1 cellular context compared by ENCODE assay signal in genomic region chr15:48880070-48880634, GRCh38.
A peak's percentile ranks its signal among the peaks of the same experiment; 100 is the strongest.
TF ChIP-seq lines count a peak whose summit lies in the region.

No MANE protein-coding gene starts in this region.

TF ChIP-seq in K562, 482 proteins besides CTCF, POLR2A, EP300 and RAD21 (continued from another document):
- TF ChIP-seq THAP7 (CRISPR knock-in tag; IDR thresholded peaks at IDR 0.05) = no peak
- TF ChIP-seq ZNF740 (CRISPR knock-in tag; IDR thresholded peaks at IDR 0.05) = no peak
- TF ChIP-seq ZNF740 (tag; IDR thresholded peaks at IDR 0.05) = no peak
- 0 out of 2 replicates have a peak, but pooled peaks have one; percentile 4 for TF ChIP-seq JUND (IDR thresholded peaks at IDR 0.05; ENCODE audit: borderline replicate concordance, low read depth, low read length)
- no peak for TF ChIP-seq JUND (tag; IDR thresholded peaks at IDR 0.05; ENCODE audit: borderline replicate concordance, low read depth, low read length)
- no peak for TF ChIP-seq HDAC8 (tag; IDR thresholded peaks at IDR 0.05)
- peak in 1 of 2 experiments; percentile 30; a peak in 1 of 4 replicates for TF ChIP-seq KDM1A (IDR thresholded peaks at IDR 0.05)
- no peak for TF ChIP-seq ZNF347 (CRISPR knock-in tag; IDR thresholded peaks at IDR 0.05; ENCODE audit: low read depth)
- TF ChIP-seq ZNF280B (CRISPR knock-in tag; IDR thresholded peaks at IDR 0.05) = no peak
- peak; percentile 27; the same call in 1 of the 2 replicates for TF ChIP-seq SMARCA4 (IDR thresholded peaks at IDR 0.05)
- TF ChIP-seq KLF6 (CRISPR knock-in tag; IDR thresholded peaks at IDR 0.05; ENCODE audit: borderline replicate concordance) = no peak
- TF ChIP-seq HMBOX1 (IDR thresholded peaks at IDR 0.05) = peak; percentile 72; the same call in 1 of the 2 replicates
- TF ChIP-seq FOXA3 (CRISPR knock-in tag; conservative IDR thresholded peaks at IDR 0.05 in 1 of 2, IDR thresholded peaks at IDR 0.05 in 1 of 2) = peak in 1 of 2 experiments; percentile 59; a peak in 2 of 4 replicates
- TF ChIP-seq PCBP1 (IDR thresholded peaks at IDR 0.05; ENCODE audit: low read depth, low read length, poor library complexity, severe bottlenecking) = no peak
- no peak for TF ChIP-seq FOXA1 (IDR thresholded peaks at IDR 0.05; ENCODE audit: borderline replicate concordance)
- no peak for TF ChIP-seq MYBL2 (IDR thresholded peaks at IDR 0.05; ENCODE audit: low read depth)
- no peak for TF ChIP-seq MYBL2 (CRISPR knock-in tag; IDR thresholded peaks at IDR 0.05; ENCODE audit: borderline replicate concordance)
- no peak for TF ChIP-seq FUS (optimal IDR thresholded peaks at IDR 0.05; ENCODE audit: low read depth, low read length)
- TF ChIP-seq NUFIP1 (IDR thresholded peaks at IDR 0.05; ENCODE audit: partially characterized antibody) = no peak
- no peak for TF ChIP-seq ZNF318 (IDR thresholded peaks at IDR 0.05; ENCODE audit: borderline replicate concordance in 1 of 2, low read depth in 1 of 2)
- TF ChIP-seq CTBP1 (IDR thresholded peaks at IDR 0.05; ENCODE audit: borderline replicate concordance) = peak; percentile 44; the same call in 1 of the 2 replicates
- no peak for TF ChIP-seq NR2F6 (CRISPR knock-in tag; IDR thresholded peaks at IDR 0.05)
- TF ChIP-seq XRCC5 (IDR thresholded peaks at IDR 0.05; ENCODE audit: low read depth, low read length) = no peak
- TF ChIP-seq MCM7 (IDR thresholded peaks at IDR 0.05) = no peak
- no peak for TF ChIP-seq ZNF695 (CRISPR knock-in tag; IDR thresholded peaks at IDR 0.05)
- TF ChIP-seq ATF3 (IDR thresholded peaks at IDR 0.05) = no peak
- TF ChIP-seq ATF3 (CRISPR knock-in tag; conservative IDR thresholded peaks at IDR 0.05) = no peak
- no peak for TF ChIP-seq ZZZ3 (IDR thresholded peaks at IDR 0.05)
- TF ChIP-seq EGR1 (conservative IDR thresholded peaks at IDR 0.05) = 0 out of 2 replicates have a peak, but pooled peaks have one; percentile 5
- no peak for TF ChIP-seq PHF8 (IDR thresholded peaks at IDR 0.05; ENCODE audit: borderline replicate concordance, low read length)
- TF ChIP-seq PHB (CRISPR knock-in tag; IDR thresholded peaks at IDR 0.05) = no peak
- TF ChIP-seq CBX1 (IDR thresholded peaks at IDR 0.05; ENCODE audit: low read depth) = no peak
- TF ChIP-seq HDAC1 (IDR thresholded peaks at IDR 0.05) = peak in 1 of 2 experiments; percentile 42; a peak in 1 of 4 replicates
- TF ChIP-seq HES1 (IDR thresholded peaks at IDR 0.05; ENCODE audit: low read depth) = peak; percentile 34; the same call in 1 of the 2 replicates
- TF ChIP-seq ZFP36 (IDR thresholded peaks at IDR 0.05; ENCODE audit: low read depth, low read length, partially characterized antibody) = no peak
- no peak for TF ChIP-seq ARHGAP35 (IDR thresholded peaks at IDR 0.05; ENCODE audit: partially characterized antibody)
- no peak for TF ChIP-seq SP2 (IDR thresholded peaks at IDR 0.05; ENCODE audit: extremely low read depth, low read depth, low read length, poor library complexity, severe bottlenecking)
- TF ChIP-seq GATA2 (CRISPR knock-in tag; IDR thresholded peaks at IDR 0.05) = no peak
- no peak for TF ChIP-seq ZNF589 (CRISPR knock-in tag; IDR thresholded peaks at IDR 0.05; ENCODE audit: low read depth)
- TF ChIP-seq ZBTB26 (CRISPR knock-in tag; IDR thresholded peaks at IDR 0.05) = no peak
- TF ChIP-seq HLTF (IDR thresholded peaks at IDR 0.05) = no peak
- TF ChIP-seq HDGF (IDR thresholded peaks at IDR 0.05) = peak; percentile 30; the same call in 1 of the 2 replicates
- no peak for TF ChIP-seq KLF10 (CRISPR knock-in tag; IDR thresholded peaks at IDR 0.05)
- TF ChIP-seq IRF9 (tag; IDR thresholded peaks at IDR 0.05) = no peak
- TF ChIP-seq KHSRP (IDR thresholded peaks at IDR 0.05) = no peak
- no peak for TF ChIP-seq TCF3 (CRISPR knock-in tag; IDR thresholded peaks at IDR 0.05)
TF ChIP-seq in K562: peak in this region for 15.
